ENCODE assay signal across 8 cellular contexts in genomic region chr1:165143437-165144065, GRCh38.
DNase-seq lines count a peak whose midpoint lies in the region; ATAC-seq and TF ChIP-seq lines count a peak whose summit lies in the region.

No MANE protein-coding gene starts in this region.

- no CpG with 5 or more reads among the region's 4 CpGs for WGBS in IMR-90 (ENCODE audit: extremely low coverage in 2 of 2, insufficient read length in 1 of 2), 2 experiments

- H3K9me1 ChIP-seq in IMR-90 (ENCODE audit: insufficient read depth, low read length): no peaks in the 10 kb centered on the region

- H3K4me1 Mint-ChIP-seq in activated CD8-positive, alpha-beta T cell treated with anti-CD3 and anti-CD28 coated beads, Interleukin-2, amount 10 ng/mL, durations not matched to agents 7 days and 5 days (ENCODE audit: low read depth): no peaks in the 10 kb centered on the region

- no peak overlapping the region for H4K5ac ChIP-seq in IMR-90 (ENCODE audit: low read depth, low read length)

- intact Hi-C loops in IMR-90 (cut with micrococcal nuclease) (loop anchor here (1.0 to 10.0 kb wide), 2 partner anchors 221 to 450 kb away; no protein-coding TSS in a partner anchor), left lung (cut with DNase I) (no loop called here)

- no peak overlapping the region for H3K27ac Mint-ChIP-seq in activated CD8-positive, alpha-beta T cell treated with anti-CD3 and anti-CD28 coated beads, Interleukin-2, amount 10 ng/mL, durations not matched to agents 7 days and 5 days

- no peak overlapping the region for H3K27ac ChIP-seq in IMR-90 (ENCODE audit: insufficient read depth, low read length)
- no peak overlapping the region for H3K27ac ChIP-seq in left lung

- no peaks in the 10 kb centered on the region for H3K36me3 Mint-ChIP-seq in activated CD8-positive, alpha-beta T cell treated with anti-CD3 and anti-CD28 coated beads, Interleukin-2, amount 10 ng/mL, durations not matched to agents 7 days and 5 days (ENCODE audit: low read depth)

- H4K8ac ChIP-seq in IMR-90 (ENCODE audit: low read depth in 2 of 2, low read length in 2 of 2): no peak overlapping the region

- H3K9me3 ChIP-seq in IMR-90 (ENCODE audit: control insufficient read depth, insufficient read depth, low read length): no peaks in the 10 kb centered on the region
- no peaks in the 10 kb centered on the region for H3K9me3 ChIP-seq in left lung

- H2AK9ac ChIP-seq in IMR-90 (replicated peaks; ENCODE audit: low read depth, low read length, poor library complexity): no peak overlapping the region

- H3K4ac ChIP-seq in IMR-90 (ENCODE audit: low read depth, low read length): no peak overlapping the region

- no peak overlapping the region for H4K91ac ChIP-seq in IMR-90 (ENCODE audit: insufficient read depth, low read depth, low read length)

- DNase-seq in DMS53 (lab: John Stamatoyannopoulos, UW): peak; percentile 71
- no peak for DNase-seq in IMR-90
- DNase-seq in activated CD8-positive, alpha-beta T cell treated with anti-CD3 and anti-CD28 coated beads, Interleukin-2, amount 10 ng/mL, durations not matched to agents 7 days and 5 days: peak; percentile 52
- DNase-seq in left lung: no peak
- DNase-seq in ureter (ENCODE audit: low spot score): no peak

- H3K4me2 ChIP-seq in IMR-90 (ENCODE audit: low read depth, low read length): no peak overlapping the region

- H2BK5ac ChIP-seq in IMR-90 (ENCODE audit: low read depth, low read length, poor library complexity, severe bottlenecking): no peak overlapping the region

- H3K14ac ChIP-seq in IMR-90 (replicated peaks; ENCODE audit: low read depth, low read length): no peak overlapping the region

- TF ChIP-seq CTCF in IMR-90 (conservative IDR thresholded peaks at IDR 0.05; ENCODE audit: low read depth, low read length): peak; percentile 31; the same call in 1 of the 2 replicates
- TF ChIP-seq CTCF in left lung (IDR thresholded peaks at IDR 0.05): peak; percentile 32 to 49

- BruUV-seq in IMR-90 (replicated peaks; lab: Mats Ljungman, UMichigan): no TSS peak

- no peak overlapping the region for H3K18ac ChIP-seq in IMR-90 (ENCODE audit: low read depth, low read length)

- TF ChIP-seq POLR2A in IMR-90 (IDR thresholded peaks at IDR 0.05; ENCODE audit: low read depth, low read length): no peak

- no peak overlapping the region for H2BK20ac ChIP-seq in IMR-90 (ENCODE audit: low read depth, low read length)

- dilution Hi-C loops in IMR-90 (cut with HindIII; ENCODE audit: low sequenced_read_pairs, unreplicated experiment): no loop called here

- H2BK15ac ChIP-seq in IMR-90 (ENCODE audit: low read depth, low read length): no peak overlapping the region

- no peak overlapping the region for H3K9ac ChIP-seq in IMR-90 (ENCODE audit: low read depth, low read length)

- H3K4me1 ChIP-seq in IMR-90 (ENCODE audit: control insufficient read depth, insufficient read depth, low read length): no peaks in the 10 kb centered on the region
- H3K4me1 ChIP-seq in left lung: no peaks in the 10 kb centered on the region

- no peak for TF ChIP-seq RAD21 in IMR-90 (IDR thresholded peaks at IDR 0.05; ENCODE audit: low read length)

- no peak for ATAC-seq in IMR-90 (ENCODE audit: low read depth)
- no peak for ATAC-seq in activated CD8-positive, alpha-beta T cell treated with anti-CD3 and anti-CD28 coated beads, Interleukin-2, amount 10 ng/mL, durations not matched to agents 7 days and 5 days
- ATAC-seq in left lung: peak; percentile 51
- ATAC-seq in GM18861 (IDR thresholded peaks at IDR 0.05; ENCODE audit: unreplicated experiment): no peak
- ATAC-seq in HG03175 (IDR thresholded peaks at IDR 0.05; ENCODE audit: unreplicated experiment): no peak
- no peak for ATAC-seq in HG03378 (IDR thresholded peaks at IDR 0.05; ENCODE audit: unreplicated experiment)

- no peaks in the 10 kb centered on the region for H3K79me1 ChIP-seq in IMR-90 (ENCODE audit: low read depth in 1 of 2, low read length in 2 of 2)

- no peak overlapping the region for H2BK120ac ChIP-seq in IMR-90 (ENCODE audit: low read depth, low read length)

- in situ Hi-C loops in IMR-90 (cut with MboI; ENCODE audit: low sequenced_read_pairs): loop anchor here (25.0 kb wide), 1 partner anchor 444 kb away; no protein-coding TSS in a partner anchor

- H3K36me3 ChIP-seq in IMR-90 (ENCODE audit: control insufficient read depth, insufficient read depth, low read length): no peaks in the 10 kb centered on the region
- H3K36me3 ChIP-seq in left lung: no peaks in the 10 kb centered on the region

- H3K27me3 ChIP-seq in IMR-90 (ENCODE audit: control insufficient read depth, insufficient read depth, low read length): no peaks in the 10 kb centered on the region
- peaks cover 0 to 23% of the 10 kb centered on the region in 2 donors for H3K27me3 ChIP-seq in left lung

- H3K9me3 Mint-ChIP-seq in activated CD8-positive, alpha-beta T cell treated with anti-CD3 and anti-CD28 coated beads, Interleukin-2, amount 10 ng/mL, durations not matched to agents 7 days and 5 days (ENCODE audit: insufficient read depth): no peaks in the 10 kb centered on the region

- H4K20me1 ChIP-seq in IMR-90 (ENCODE audit: insufficient read depth, low read length): no peaks in the 10 kb centered on the region

- H3K4me3 ChIP-seq in IMR-90 (ENCODE audit: insufficient read depth, low read depth, low read length): no peak overlapping the region
- no peak overlapping the region for H3K4me3 ChIP-seq in left lung

- no peak overlapping the region for H3K23ac ChIP-seq in IMR-90 (ENCODE audit: low read depth, low read length)

- no peak overlapping the region for H3K56ac ChIP-seq in IMR-90 (ENCODE audit: extremely low read depth, insufficient read depth, low read length)

- H3K27me3 Mint-ChIP-seq in activated CD8-positive, alpha-beta T cell treated with anti-CD3 and anti-CD28 coated beads, Interleukin-2, amount 10 ng/mL, durations not matched to agents 7 days and 5 days (ENCODE audit: low read depth): peaks cover 4% of the 10 kb centered on the region

- H2AFZ ChIP-seq in IMR-90 (replicated peaks; ENCODE audit: low read length, poor library complexity): no peak overlapping the region

- H2AK5ac ChIP-seq in IMR-90 (ENCODE audit: low read depth, low read length): no peak overlapping the region

- POLR2A ChIA-PET in IMR-90 (lab: Charles Lee; ENCODE audit: unreplicated experiment): no interaction called here
- POLR2A ChIA-PET in activated CD8-positive, alpha-beta T cell treated with anti-CD3 and anti-CD28 coated beads, Interleukin-2, amount 10 ng/mL, durations not matched to agents 7 days and 5 days (lab: Charles Lee): no interaction called here

- CTCF ChIA-PET in IMR-90 (lab: Yijun Ruan, JAX): no interaction called here
- CTCF ChIA-PET in activated CD8-positive, alpha-beta T cell treated with anti-CD3 and anti-CD28 coated beads, Interleukin-2, amount 10 ng/mL, durations not matched to agents 7 days and 5 days (lab: Charles Lee): interaction anchor here (1.0 to 2.1 kb wide), 2 partner anchors 8 to 14 kb away, joined by 3 to 14 read pairs; no protein-coding TSS in a partner anchor

- no peak overlapping the region for H3K4me3 Mint-ChIP-seq in activated CD8-positive, alpha-beta T cell treated with anti-CD3 and anti-CD28 coated beads, Interleukin-2, amount 10 ng/mL, durations not matched to agents 7 days and 5 days

TF ChIP-seq in IMR-90, 13 proteins besides CTCF, POLR2A, EP300 and RAD21:
- TF ChIP-seq RFX5 (IDR thresholded peaks at IDR 0.05; ENCODE audit: low read depth, low read length) (no peak), ELK1 (IDR thresholded peaks at IDR 0.05; ENCODE audit: borderline replicate concordance, low read depth, low read length) (no peak), FOS (IDR thresholded peaks at IDR 0.05; ENCODE audit: low read depth, low read length) (no peak)

Comparison
In these comparisons a context has a peak if more than half of its experiments do, and no peak if none do; other contexts are left out.
1. DNase-seq: peak in DMS53 (single experiment) and activated CD8-positive, alpha-beta T cell treated with anti-CD3 and anti-CD28 coated beads, Interleukin-2, amount 10 ng/mL, durations not matched to agents 7 days and 5 days (single experiment); none in IMR-90 (single experiment), left lung (0 of 2) and ureter (single experiment).